In genomic region chr9:78297672-78297961, GRCh38 we compare ENCODE assay signal across 8 cellular contexts. TPM values are rescaled to one million over a fixed set of nuclear protein-coding genes. Genes with fewer than 3 reads are reported as not detected.
DNase-seq lines count a peak whose midpoint lies in the region; ATAC-seq and TF ChIP-seq lines count a peak whose summit lies in the region.

No MANE protein-coding gene starts in this region.

- H3K4me1 ChIP-seq in HUES64 (ENCODE audit: insufficient read depth, low read length), result peaks cover 13% of the 10 kb centered on the region

- ATAC-seq in GM18858 (IDR thresholded peaks at IDR 0.05; ENCODE audit: unreplicated experiment) (peak; percentile 48), naive B cell (ENCODE audit: low read depth in 2 of 2) (no peak), GM18505 (IDR thresholded peaks at IDR 0.05; ENCODE audit: unreplicated experiment) (no peak)

- WGBS in HUES64, result under 1% methylated on average over 10 of the region's 10 CpGs

- DNase-seq in caudate nucleus (lab: John Stamatoyannopoulos, UW) (peak in 1 of 61 donors; percentile 58), naive B cell (no peak), MV-4-11 (lab: John Stamatoyannopoulos, UW) (no peak), amniotic stem cell (lab: John Stamatoyannopoulos, UW) (no peak)
- no peak for DNase-seq in activated CD4-positive, CD25-positive, alpha-beta regulatory T cell treated with anti-CD3 and anti-CD28 coated beads, Interleukin-2, amount 50 U/mL, for 72 hours

- no peak for TF ChIP-seq POLR2A in GM18505 (IDR thresholded peaks at IDR 0.05; ENCODE audit: borderline replicate concordance, extremely low read depth, insufficient read depth, insufficient read length)

- peak overlapping the region; percentile 98 for H3K27ac ChIP-seq in HUES64 (ENCODE audit: low read depth, low read length)
- peak overlapping the region; percentile 93 for H3K27ac ChIP-seq in caudate nucleus (ENCODE audit: low read depth, low read length)

- peaks cover 31% of the 10 kb centered on the region for H3K36me3 ChIP-seq in HUES64 (ENCODE audit: insufficient read depth, low read length)

- H3K9me3 ChIP-seq in HUES64 (ENCODE audit: insufficient read depth, low read depth, low read length), result no peaks in the 10 kb centered on the region

- peak overlapping the region; percentile 95 for H3K9ac ChIP-seq in HUES64 (ENCODE audit: low read depth, low read length)

- H3K9me3 Mint-ChIP-seq in naive B cell, result no peaks in the 10 kb centered on the region

- H3K36me3 Mint-ChIP-seq in naive B cell, result peaks cover 0 to 4% of the 10 kb centered on the region in 2 donors

- peaks cover 17 to 24% (median 17%) of the 10 kb centered on the region in 3 donors for H3K4me1 Mint-ChIP-seq in naive B cell

- peak overlapping the region; percentile 76 for H3K4me3 ChIP-seq in HUES64 (ENCODE audit: low read length)

- peak overlapping the region; percentile 87 to 94 (median 92) for H3K4me3 Mint-ChIP-seq in naive B cell

- peak overlapping the region in 2 of 6 donors; percentile 20 to 87 for H3K27ac Mint-ChIP-seq in naive B cell

- H3K27me3 Mint-ChIP-seq in naive B cell, result peaks cover 0 to 16% (median 7%) of the 10 kb centered on the region in 3 donors

- H3K27me3 ChIP-seq in HUES64 (ENCODE audit: insufficient read depth, low read length), result no peaks in the 10 kb centered on the region

RNA-seq across cellular contexts. Expression of gene PSAT1, which starts 0.7 kb away (rescaled TPM):
- polyA plus RNA-seq in HUES64 (2013, experiment 1 of 2), result 209 TPM
- polyA plus RNA-seq in HUES64 (2013, experiment 2 of 2), result 213 TPM
- polyA plus RNA-seq in naive B cell (ENCODE audit: low read depth in 6 of 6), result under 1 TPM; 0.10 to 0.67 (median 0.52) TPM
